ENCODE assay signal across 8 cellular contexts in the genomic region with DNA sequence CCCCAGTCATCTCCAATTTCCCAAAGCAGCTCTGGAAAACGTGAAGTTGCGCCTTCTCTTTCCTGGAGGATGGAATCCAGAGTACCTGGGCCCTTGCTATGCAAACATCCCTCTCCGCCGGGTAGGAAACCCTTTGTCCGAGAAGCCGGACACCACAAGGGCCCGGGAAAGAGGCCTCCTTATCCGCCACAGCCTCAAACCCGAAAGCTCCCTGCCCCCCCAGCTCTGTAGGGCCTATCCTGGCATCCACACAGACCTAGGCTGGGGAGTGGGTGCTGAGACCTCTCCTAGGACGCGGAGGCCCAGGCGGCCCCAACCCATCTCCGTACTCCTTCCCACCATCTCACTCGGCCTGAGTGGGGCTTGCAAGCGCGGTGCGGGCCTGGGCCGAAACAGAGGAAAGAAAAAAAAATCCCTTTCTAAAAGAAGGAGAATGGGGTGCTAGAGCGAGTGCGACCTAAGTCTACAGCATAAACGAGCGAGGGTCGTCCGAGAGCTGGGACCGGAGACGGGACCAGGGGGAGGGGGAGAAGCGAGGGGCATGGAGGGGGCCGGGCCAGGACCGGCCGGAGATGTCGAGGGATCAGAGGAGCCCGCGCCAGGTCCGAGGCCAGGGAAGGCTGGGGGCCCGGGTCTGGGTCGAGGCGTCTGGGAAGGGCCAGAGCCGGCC. TPM values are rescaled to one million over a fixed set of nuclear protein-coding genes. Genes with fewer than 3 reads are reported as not detected.
DNase-seq lines count a peak whose midpoint lies in the region; ATAC-seq, FAIRE-seq and TF ChIP-seq lines count a peak whose summit lies in the region.

No MANE protein-coding gene starts in this region.

- in situ Hi-C loops in GM13977 (cut with MboI; ENCODE audit: low pct_unique_long_range_greater_than_20kb, low sequenced_read_pairs, unreplicated experiment), result no loop called here
- in situ Hi-C loops in K562 (cut with MboI), result no loop called here

- TF ChIP-seq CTCF in GM13977 (IDR thresholded peaks at IDR 0.05; ENCODE audit: extremely low read depth, insufficient read depth, missing control alignments), result no peak
- no peak for TF ChIP-seq CTCF in K562 (IDR thresholded peaks at IDR 0.05 in 2 of 3, conservative IDR thresholded peaks at IDR 0.05 in 1 of 3; ENCODE audit: insufficient read depth in 2 of 3, low read depth in 1 of 3, low read length in 3 of 3)

- H3K79me2 ChIP-seq in K562 (ENCODE audit: control insufficient read depth, insufficient read depth, low read length), result peaks cover 59% of the 10 kb centered on the region

- H3K4me2 ChIP-seq in K562 (ENCODE audit: insufficient read depth, low read length) (peak overlapping the region; percentile 99), skeletal muscle satellite cell (ENCODE audit: low read length) (peak overlapping the region; percentile 89)

- H3K9ac ChIP-seq in K562 (ENCODE audit: insufficient read depth in 1 of 2, low read depth in 2 of 2, low read length in 2 of 2), result peak overlapping the region; percentile 98 to 100
- H3K9ac ChIP-seq in skeletal muscle satellite cell (ENCODE audit: low read depth, low read length), result peak overlapping the region; percentile 90

- POLR2A ChIA-PET in K562 (lab: Yijun Ruan, JAX), result interaction anchor here (0.6 to 2.8 kb wide), 7 partner anchors 9 to 1245 kb away, joined by 3 to 20 read pairs (median 3); no protein-coding TSS in a partner anchor

- H3K9me3 ChIP-seq in K562 (replicated peaks; ENCODE audit: control insufficient read depth, insufficient read depth, low read depth, low read length), result no peaks in the 10 kb centered on the region
- H3K9me3 ChIP-seq in skeletal muscle satellite cell (replicated peaks; ENCODE audit: low read length), result no peaks in the 10 kb centered on the region

- no peak for FAIRE-seq in K562 (lab: Jason Lieb, UNC)

- H2AFZ ChIP-seq in K562 (ENCODE audit: low read depth, low read length), result peak overlapping the region; percentile 100

- H3K27ac ChIP-seq in K562 (ENCODE audit: extremely low read depth, low read depth, low read length), result peak overlapping the region; percentile 100

- no peaks in the 10 kb centered on the region; the same call in 2 of the 3 replicates for H3K36me3 ChIP-seq in K562 (ENCODE audit: control insufficient read depth, insufficient read depth, low read length)
- H3K36me3 ChIP-seq in skeletal muscle satellite cell (ENCODE audit: insufficient read depth, low read length), result no peaks in the 10 kb centered on the region

- no peaks in the 10 kb centered on the region for H3K9me1 ChIP-seq in K562 (ENCODE audit: control insufficient read depth, insufficient read depth, low read length)

- WGBS in K562 (ENCODE audit: insufficient coverage, low coverage, missing lambda C conversion rate), result 2% methylated on average over 29 of the region's 38 CpGs

- TF ChIP-seq POLR2A in K562 (conservative IDR thresholded peaks at IDR 0.05), result no peak

- TF ChIP-seq EP300 in K562 (IDR thresholded peaks at IDR 0.05; ENCODE audit: low read length), result no peak

- H3K27me3 ChIP-seq in K562 (ENCODE audit: control insufficient read depth in 2 of 2, insufficient read depth in 2 of 2, low read length in 2 of 2) (no peaks in the 10 kb centered on the region), skeletal muscle satellite cell (ENCODE audit: control insufficient read depth, insufficient read depth, low read length) (no peaks in the 10 kb centered on the region)

- H3K4me1 ChIP-seq in K562 (replicated peaks in 1 of 2; ENCODE audit: control insufficient read depth in 2 of 2, insufficient read depth in 2 of 2, low read length in 2 of 2) (peaks cover 19 to 39% of the 10 kb centered on the region in 2 experiments), skeletal muscle satellite cell (ENCODE audit: control insufficient read depth, insufficient read depth, low read length) (peaks cover 47% of the 10 kb centered on the region)

- ATAC-seq in HG02943 (IDR thresholded peaks at IDR 0.05; ENCODE audit: low read depth, unreplicated experiment) (peak; percentile 7), SK-N-SH treated with all-trans-retinoic acid at 6 μM for 48 hours (peak; percentile 15), K562 (peak; percentile 32), GM18861 (IDR thresholded peaks at IDR 0.05; ENCODE audit: unreplicated experiment) (no peak)

- DNase-seq in GM13977 (ENCODE audit: low spot score), result peak; percentile 31
- peak; percentile 27 to 43 (median 30) for DNase-seq in K562 (ENCODE audit: extremely low read depth in 1 of 4, low spot score in 3 of 4)
- DNase-seq in iPS-NIHi11 (ENCODE audit: low spot score), result peak; percentile 39
- DNase-seq in DMS114 treated with DMSO at 0.1 percent for 48 hours (lab: John Stamatoyannopoulos, UW; ENCODE audit: unreplicated experiment), result no peak

- no TSS peak for BruUV-seq in K562 (replicated peaks; lab: Mats Ljungman, UMichigan)

- intact Hi-C loops in K562 (cut with micrococcal nuclease), result loop anchor here (2.0 to 5.0 kb wide), 3 partner anchors 35 to 93 kb away; no protein-coding TSS in a partner anchor

- CTCF ChIA-PET in K562 (lab: Yijun Ruan, JAX; ENCODE audit: low intra/inter-chr PET ratio), result no interaction called here

- H4K20me1 ChIP-seq in K562 (replicated peaks; ENCODE audit: control insufficient read depth, insufficient read depth, low read length), result peaks cover 18% of the 10 kb centered on the region

- H3K4me3 ChIP-seq in K562, result peak overlapping the region; percentile 93
- H3K4me3 ChIP-seq in skeletal muscle satellite cell (ENCODE audit: low read length), result peak overlapping the region; percentile 92

- TF ChIP-seq RAD21 in K562 (CRISPR knock-in tag; conservative IDR thresholded peaks at IDR 0.05 in 1 of 2, IDR thresholded peaks at IDR 0.05 in 1 of 2), result no peak

TF ChIP-seq in SK-N-SH treated with all-trans-retinoic acid at 6 μM for 48 hours, 23 proteins besides CTCF, POLR2A, EP300 and RAD21:
- TF ChIP-seq BACH2 (CRISPR knock-in tag; IDR thresholded peaks at IDR 0.05; ENCODE audit: borderline replicate concordance) (no peak), ZFP30 (CRISPR knock-in tag; IDR thresholded peaks at IDR 0.05) (no peak)
- TF ChIP-seq, protein P1, sequence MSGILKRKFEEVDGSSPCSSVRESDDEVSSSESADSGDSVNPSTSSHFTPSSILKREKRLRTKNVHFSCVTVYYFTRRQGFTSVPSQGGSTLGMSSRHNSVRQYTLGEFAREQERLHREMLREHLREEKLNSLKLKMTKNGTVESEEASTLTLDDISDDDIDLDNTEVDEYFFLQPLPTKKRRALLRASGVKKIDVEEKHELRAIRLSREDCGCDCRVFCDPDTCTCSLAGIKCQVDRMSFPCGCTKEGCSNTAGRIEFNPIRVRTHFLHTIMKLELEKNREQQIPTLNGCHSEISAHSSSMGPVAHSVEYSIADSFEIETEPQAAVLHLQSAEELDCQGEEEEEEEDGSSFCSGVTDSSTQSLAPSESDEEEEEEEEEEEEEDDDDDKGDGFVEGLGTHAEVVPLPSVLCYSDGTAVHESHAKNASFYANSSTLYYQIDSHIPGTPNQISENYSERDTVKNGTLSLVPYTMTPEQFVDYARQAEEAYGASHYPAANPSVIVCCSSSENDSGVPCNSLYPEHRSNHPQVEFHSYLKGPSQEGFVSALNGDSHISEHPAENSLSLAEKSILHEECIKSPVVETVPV (CRISPR knock-in tag; IDR thresholded peaks at IDR 0.05), result no peak

TF ChIP-seq in K562, 482 proteins besides CTCF, POLR2A, EP300 and RAD21 (continues in another document):
- TF ChIP-seq CSDE1 (IDR thresholded peaks at IDR 0.05), result no peak
- TF ChIP-seq RBBP5 (IDR thresholded peaks at IDR 0.05; ENCODE audit: borderline replicate concordance, insufficient read depth, low read length, poor library complexity, severe bottlenecking), result peak; percentile 43
- TF ChIP-seq RBM17 (IDR thresholded peaks at IDR 0.05; ENCODE audit: borderline replicate concordance, low read depth, low read length), result no peak
- TF ChIP-seq FOSL1 (tag; conservative IDR thresholded peaks at IDR 0.05), result no peak
- TF ChIP-seq, protein P2, sequence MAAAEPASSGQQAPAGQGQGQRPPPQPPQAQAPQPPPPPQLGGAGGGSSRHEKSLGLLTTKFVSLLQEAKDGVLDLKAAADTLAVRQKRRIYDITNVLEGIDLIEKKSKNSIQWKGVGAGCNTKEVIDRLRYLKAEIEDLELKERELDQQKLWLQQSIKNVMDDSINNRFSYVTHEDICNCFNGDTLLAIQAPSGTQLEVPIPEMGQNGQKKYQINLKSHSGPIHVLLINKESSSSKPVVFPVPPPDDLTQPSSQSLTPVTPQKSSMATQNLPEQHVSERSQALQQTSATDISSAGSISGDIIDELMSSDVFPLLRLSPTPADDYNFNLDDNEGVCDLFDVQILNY (CRISPR knock-in tag; IDR thresholded peaks at IDR 0.05), result no peak
- no peak for TF ChIP-seq ZNF282 (CRISPR knock-in tag; IDR thresholded peaks at IDR 0.05)
- TF ChIP-seq HDAC3 (IDR thresholded peaks at IDR 0.05; ENCODE audit: borderline replicate concordance, partially characterized antibody), result no peak
- no peak for TF ChIP-seq ADNP (tag; IDR thresholded peaks at IDR 0.05)
- no peak for TF ChIP-seq RBM15 (IDR thresholded peaks at IDR 0.05; ENCODE audit: insufficient read depth, low read length)

RNA-seq across cellular contexts. Expression of a gene that starts 0.6 kb away (rescaled TPM):
- 27.1 and 32.3 TPM in 2 replicates for total RNA-seq in K562 (2011; cell fraction: chromatin; rRNA removed; ENCODE audit: low replicate concordance)
- 11.7 and 13.2 TPM in 2 replicates for total RNA-seq in K562 (2011; cell fraction: nucleolus; rRNA removed)
- total RNA-seq in K562 (2011; cell fraction: nucleoplasm; rRNA removed), result 22.7 and 34.8 TPM in 2 replicates
- 16.7 and 20.3 TPM in 2 replicates for total RNA-seq in K562 (2014; rRNA removed)
- total RNA-seq in K562 (2014; rRNA removed; fragmentation: Illumina TruSeq; extraction: Trizol), result 27.0 and 27.7 TPM in 2 replicates
- total RNA-seq in K562 (2015; rRNA removed; fragmentation: Illumina TruSeq; extraction: Trizol), result 24.8 and 27.2 TPM in 2 replicates
- 23.6 and 24.0 TPM in 2 replicates for total RNA-seq in K562 (2021)
- polyA plus RNA-seq in K562 (2011; rRNA removed), result 27.3 and 28.6 TPM in 2 replicates
- polyA plus RNA-seq in K562 (2011; cell fraction: cytosol; rRNA removed), result 17.0 and 22.3 TPM in 2 replicates
- polyA plus RNA-seq in K562 (2011; cell fraction: nucleus; rRNA removed), result 31.3 and 33.1 TPM in 2 replicates
- 20.0 and 23.4 TPM in 2 replicates for polyA plus RNA-seq in K562 (2012)
- 20.9 and 24.8 TPM in 2 replicates for polyA plus RNA-seq in K562 (2014; fragmentation: Illumina TruSeq; extraction: Trizol)
- polyA plus RNA-seq in K562 (2014; fragmentation: Nextera tagmentation; extraction: Ambion mirVana), result 1 to 10 TPM; 3.0 to 3.5 TPM
- polyA plus RNA-seq in K562 (2014; rRNA removed), result 13.1 and 15.6 TPM in 2 replicates
- 59.5 and 64.2 TPM in 2 replicates for polyA minus RNA-seq in K562 (2011; rRNA and poly(A)+ RNA removed)
- polyA minus RNA-seq in K562 (2011; cell fraction: cytosol; rRNA and poly(A)+ RNA removed), result 24.3 and 34.5 TPM in 2 replicates
- 13.2 and 22.0 TPM in 2 replicates for polyA minus RNA-seq in K562 (2011; cell fraction: nucleus; rRNA and poly(A)+ RNA removed)
- 42.6 and 51.5 TPM in 2 replicates for total RNA-seq in skeletal muscle satellite cell (2012; rRNA removed)
